Comparison of ENCODE assay signal across 8 cellular contexts in genomic region chr12:54404061-54405004, GRCh38.
DNase-seq lines count a peak whose midpoint lies in the region; ATAC-seq and TF ChIP-seq lines count a peak whose summit lies in the region.

No MANE protein-coding gene starts in this region.

- peak; percentile 57 for ATAC-seq in memory B cell (ENCODE audit: low read depth)
- peak; percentile 33 for ATAC-seq in stimulated activated naive CD8-positive, alpha-beta T cell treated with anti-CD3 and anti-CD28 coated beads, Interleukin-15, amount 100 ng/mL, for 72 hours
- ATAC-seq in GM21367 (IDR thresholded peaks at IDR 0.05; ENCODE audit: unreplicated experiment), result no peak
- ATAC-seq in GM21737 (IDR thresholded peaks at IDR 0.05; ENCODE audit: unreplicated experiment), result no peak

- no peak overlapping the region for H3K4me3 ChIP-seq in cardiac fibroblast (replicated peaks in 1 of 2; ENCODE audit: low read depth in 2 of 2, low read length in 2 of 2)

- peak; percentile 57 for DNase-seq in EL
- DNase-seq in Kasumi-1 (lab: John Stamatoyannopoulos, UW), result peak; percentile 62 to 66
- peak; percentile 70 for DNase-seq in T-helper 9 cell
- peak; percentile 77 for DNase-seq in cardiac fibroblast (ENCODE audit: low read depth in 2 of 2)
- peak; percentile 52 to 63 for DNase-seq in memory B cell (ENCODE audit: low spot score in 2 of 2)
- peak in 1 of 2 donors; percentile 52 for DNase-seq in stimulated activated naive CD8-positive, alpha-beta T cell treated with anti-CD3 and anti-CD28 coated beads, Interleukin-15, amount 100 ng/mL, for 72 hours

- peak; percentile 93 for TF ChIP-seq CTCF in cardiac fibroblast (IDR thresholded peaks at IDR 0.05; ENCODE audit: low read depth, low read length)

- H3K27ac Mint-ChIP-seq in memory B cell, result no peak overlapping the region
- H3K27ac Mint-ChIP-seq in stimulated activated naive CD8-positive, alpha-beta T cell treated with anti-CD3 and anti-CD28 coated beads, Interleukin-15, amount 100 ng/mL, for 72 hours, result peak overlapping the region in 1 of 2 donors; percentile 51

- H3K36me3 Mint-ChIP-seq in memory B cell, result no peaks in the 10 kb centered on the region

- peaks cover 17% of the 10 kb centered on the region for H3K4me1 Mint-ChIP-seq in memory B cell
- H3K4me1 Mint-ChIP-seq in stimulated activated naive CD8-positive, alpha-beta T cell treated with anti-CD3 and anti-CD28 coated beads, Interleukin-15, amount 100 ng/mL, for 72 hours, result peaks cover 17% of the 10 kb centered on the region

- no peaks in the 10 kb centered on the region for H3K9me3 Mint-ChIP-seq in memory B cell
- no peaks in the 10 kb centered on the region for H3K9me3 Mint-ChIP-seq in stimulated activated naive CD8-positive, alpha-beta T cell treated with anti-CD3 and anti-CD28 coated beads, Interleukin-15, amount 100 ng/mL, for 72 hours

- peaks cover 1% of the 10 kb centered on the region for H3K27me3 Mint-ChIP-seq in memory B cell
- H3K27me3 Mint-ChIP-seq in stimulated activated naive CD8-positive, alpha-beta T cell treated with anti-CD3 and anti-CD28 coated beads, Interleukin-15, amount 100 ng/mL, for 72 hours, result no peaks in the 10 kb centered on the region

- no peak overlapping the region for H3K4me3 Mint-ChIP-seq in memory B cell
- no peak overlapping the region for H3K4me3 Mint-ChIP-seq in stimulated activated naive CD8-positive, alpha-beta T cell treated with anti-CD3 and anti-CD28 coated beads, Interleukin-15, amount 100 ng/mL, for 72 hours

Comparison
In these comparisons a context has a peak if more than half of its experiments do, and no peak if none do; other contexts are left out.
1. ATAC-seq: peak in memory B cell (single experiment) and stimulated activated naive CD8-positive, alpha-beta T cell treated with anti-CD3 and anti-CD28 coated beads, Interleukin-15, amount 100 ng/mL, for 72 hours (single experiment); none in GM21367 (single experiment) and GM21737 (single experiment).